8 cellular contexts compared by ENCODE assay signal in the genomic region with DNA sequence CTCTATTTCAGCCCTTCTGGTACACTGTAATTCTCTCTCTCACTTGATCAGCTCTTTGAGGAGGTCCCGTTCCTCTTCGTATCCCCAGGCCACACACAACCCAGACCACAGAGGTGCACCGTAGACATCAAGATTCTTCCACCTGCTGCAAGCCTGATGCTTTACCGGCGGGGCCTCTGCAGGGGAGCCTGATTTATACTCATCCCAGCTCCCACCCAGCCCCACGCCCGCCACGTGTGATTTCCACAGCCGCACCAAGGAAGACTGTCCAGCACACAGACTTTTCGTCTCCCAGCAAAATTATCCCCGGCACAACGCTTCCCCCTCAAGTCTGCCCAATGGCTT. TPM values are rescaled to one million over a fixed set of nuclear protein-coding genes. Genes with fewer than 3 reads are reported as not detected.
A peak's percentile ranks its signal among the peaks of the same experiment; 100 is the strongest.
DNase-seq lines count a peak whose midpoint lies in the region; ATAC-seq and TF ChIP-seq lines count a peak whose summit lies in the region.

No MANE protein-coding gene starts in this region.

- peak overlapping the region in 3 of 10 donors; percentile 11 to 77 (median 47) for H3K27ac ChIP-seq in heart right ventricle

- POLR2A ChIA-PET in WTC11 (lab: Charles Lee), result interaction anchor here (1.0 kb wide), 1 partner anchor 15 kb away, joined by 4 read pairs; no protein-coding TSS in a partner anchor
- POLR2A ChIA-PET in GM10248 (lab: Yijun Ruan, JAX), result no interaction called here

- peak overlapping the region; percentile 71 to 96 (median 86) for H3K4me3 ChIP-seq in heart right ventricle

- H3K27me3 ChIP-seq in heart right ventricle, result no peaks in the 10 kb centered on the region

- peaks cover 0 to 17% (median 8%) of the 10 kb centered on the region in 9 donors for H3K4me1 ChIP-seq in heart right ventricle

- H3K9me3 Mint-ChIP-seq in WTC11, result no peaks in the 10 kb centered on the region

- intact Hi-C loops in heart right ventricle (cut with DNase I), result loop anchor here in 3 of 10 donors (5.0 to 10.0 kb wide), 2 partner anchors 51 to 248 kb away; no protein-coding TSS in a partner anchor

- DNase-seq in WTC11 (ENCODE audit: low spot score) (no peak), heart right ventricle (no peak), putamen (ENCODE audit: low spot score) (peak; percentile 19), NCI-H1436 treated with DMSO at 0.1 percent for 48 hours (lab: John Stamatoyannopoulos, UW) (no peak), GM10248 (ENCODE audit: extremely low spot score) (no peak)
- DNase-seq in activated effector memory CD4-positive, alpha-beta T cell treated with Interleukin-2 at 50 U/mL for 16 hours, result no peak

- peaks cover 10% of the 10 kb centered on the region for H3K4me1 Mint-ChIP-seq in WTC11

- H3K36me3 ChIP-seq in heart right ventricle, result no peaks in the 10 kb centered on the region

- WGBS in heart right ventricle, 2 donors, result 4 to 8% methylated on average over 12 of the region's 12 CpGs

- H3K36me3 Mint-ChIP-seq in WTC11, result no peaks in the 10 kb centered on the region

- TF ChIP-seq CTCF in WTC11 (IDR thresholded peaks at IDR 0.05) (no peak), heart right ventricle (IDR thresholded peaks at IDR 0.05) (no peak), GM10248 (IDR thresholded peaks at IDR 0.05; ENCODE audit: control extremely low read depth, extremely low read depth, low read depth, missing control alignments) (no peak)

- ATAC-seq in GM19395 (IDR thresholded peaks at IDR 0.05; ENCODE audit: unreplicated experiment) (peak; percentile 11), HG03045 (IDR thresholded peaks at IDR 0.05; ENCODE audit: unreplicated experiment) (peak; percentile 9), WTC11 (peak; percentile 10; the same call in 1 of the 2 replicates), heart right ventricle (peak in 6 of 8 donors; percentile 6 to 22 (median 9))

- H3K9me3 ChIP-seq in heart right ventricle, result no peaks in the 10 kb centered on the region

- CTCF ChIA-PET in WTC11 (lab: Charles Lee) (interaction anchor here (0.9 to 2.1 kb wide), 3 partner anchors 9 to 218 kb away, joined by 3 to 5 read pairs (median 3); partner anchors contain the start of gene SCCPDH), GM10248 (lab: Yijun Ruan, JAX) (interaction anchor here (1.2 to 4.2 kb wide), 7 partner anchors 8 to 243 kb away, joined by 4 to 21 read pairs (median 6); partner anchors contain the start of gene SCCPDH)

- H3K27ac Mint-ChIP-seq in WTC11, result no peak overlapping the region

- H3K27me3 Mint-ChIP-seq in WTC11 (ENCODE audit: low read depth), result peaks cover 4% of the 10 kb centered on the region; the same call in 1 of the 2 replicates

- H3K4me3 Mint-ChIP-seq in WTC11, result peak overlapping the region; percentile 86

TF ChIP-seq in WTC11, 78 proteins besides CTCF, POLR2A, EP300 and RAD21:
- TF ChIP-seq, protein P1, sequence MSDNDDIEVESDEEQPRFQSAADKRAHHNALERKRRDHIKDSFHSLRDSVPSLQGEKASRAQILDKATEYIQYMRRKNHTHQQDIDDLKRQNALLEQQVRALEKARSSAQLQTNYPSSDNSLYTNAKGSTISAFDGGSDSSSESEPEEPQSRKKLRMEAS (CRISPR knock-in tag; IDR thresholded peaks at IDR 0.05), result 0 out of 2 replicates have a peak, but pooled peaks have one; percentile 1
- no peak for TF ChIP-seq FOXP4 (CRISPR knock-in tag; IDR thresholded peaks at IDR 0.05)

RNA-seq across cellular contexts. Expression of gene SMYD3, which starts 0.7 kb away (rescaled TPM):
- total RNA-seq in WTC11 (2021) (21.4 to 31.9 TPM (median 30.9 TPM) in 3 replicates), heart right ventricle (10 to 100 TPM in 3 of 10 donors, 1 to 10 TPM in 7; 6.1 to 13.9 (median 8.1) TPM)
- polyA plus RNA-seq in heart right ventricle, result 10 to 100 TPM in 1 of 2 donors, 1 to 10 TPM in 1; 5.9 to 10.0 TPM

RNA-seq across cellular contexts. Expression of gene TFB2M, which starts 59.6 kb away (rescaled TPM):
- total RNA-seq in WTC11 (2021) (16.1 to 17.3 TPM (median 16.5 TPM) in 3 replicates), heart right ventricle (10 to 100 TPM; 10.1 to 16.5 (median 13.6) TPM)
- 1 to 10 TPM; 2.9 to 9.9 TPM for polyA plus RNA-seq in heart right ventricle

RNA-seq across cellular contexts. Expression of gene CNST, which starts 59.8 kb away (rescaled TPM):
- total RNA-seq in WTC11 (2021), result 17.2 to 18.4 TPM (median 17.5 TPM) in 3 replicates
- total RNA-seq in heart right ventricle, result 10 to 100 TPM; 13.1 to 24.4 (median 15.4) TPM
- 1 to 10 TPM; 5.6 to 6.6 TPM for polyA plus RNA-seq in heart right ventricle
